9 cellular contexts compared by ENCODE assay signal in genomic region chr11:567036-567628, GRCh38. TPM values are rescaled to one million over a fixed set of nuclear protein-coding genes. Genes with fewer than 3 reads are reported as not detected.
A peak's percentile ranks its signal among the peaks of the same experiment; 100 is the strongest.
DNase-seq lines count a peak whose midpoint lies in the region; ATAC-seq, FAIRE-seq and TF ChIP-seq lines count a peak whose summit lies in the region.
"Had no signal": no experiment of that assay in that cellular context is flagged by ENCODE, and none has a peak within 500 bp of the region (broad histone marks: within the 10 kb centered on the region; RNA-seq: fewer than 3 reads in every experiment).

No MANE protein-coding gene starts in this region.

- no peak overlapping the region for H2BK20ac ChIP-seq in H1 (ENCODE audit: low read length)

- TF ChIP-seq CTCF in DND-41 (IDR thresholded peaks at IDR 0.05; ENCODE audit: borderline replicate concordance, extremely low read depth, low read length, poor library complexity, severe bottlenecking) (no peak), OCI-LY1 (IDR thresholded peaks at IDR 0.05; ENCODE audit: low read length) (no peak), H1 (IDR thresholded peaks at IDR 0.05; ENCODE audit: control extremely low read depth in 1 of 3, insufficient read depth in 1 of 3, low read depth in 1 of 3, low read length in 3 of 3) (no peak)

- H4K20me1 ChIP-seq in DND-41 (ENCODE audit: insufficient read depth, low read length) (peaks cover 35% of the 10 kb centered on the region), OCI-LY1 (ENCODE audit: insufficient read depth, low read length) (no peaks in the 10 kb centered on the region), H1 (replicated peaks in 1 of 2; ENCODE audit: control insufficient read depth in 1 of 2, insufficient read depth in 2 of 2, low read length in 2 of 2) (peaks cover 5 to 23% of the 10 kb centered on the region in 2 experiments)

- H2BK5ac ChIP-seq in H1 (ENCODE audit: low read depth, low read length) (no peak overlapping the region), trophoblast cell (ENCODE audit: low read depth, low read length, poor library complexity) (no peak overlapping the region)

- no peak overlapping the region for H4K91ac ChIP-seq in H1 (replicated peaks; ENCODE audit: insufficient read length, low read length)
- no peak overlapping the region for H4K91ac ChIP-seq in trophoblast cell (ENCODE audit: low read depth, low read length)

- H3K23me2 ChIP-seq in H1 (ENCODE audit: low read depth, low read length): peaks cover 4% of the 10 kb centered on the region; the same call in 1 of the 2 replicates

- no peak overlapping the region for H3K18ac ChIP-seq in H1 (ENCODE audit: extremely low read depth, low read length)
- H3K18ac ChIP-seq in trophoblast cell (ENCODE audit: low read length): peak overlapping the region; percentile 51

- H2BK15ac ChIP-seq in H1 (ENCODE audit: low read length): no peak overlapping the region

- no peak for TF ChIP-seq EP300 in H1 (IDR thresholded peaks at IDR 0.05; ENCODE audit: borderline replicate concordance in 1 of 2, low read depth in 2 of 2, low read length in 2 of 2)

- H3K9me2 ChIP-seq in OCI-LY1 (ENCODE audit: low read depth, low read length): no peaks in the 10 kb centered on the region

- TF ChIP-seq POLR2A in H1 (IDR thresholded peaks at IDR 0.05; ENCODE audit: control extremely low read depth in 1 of 2, low read depth in 2 of 2, low read length in 2 of 2): no peak

- H4K8ac ChIP-seq in H1 (ENCODE audit: extremely low read depth, insufficient read depth, low read length) (no peak overlapping the region; the same call in 1 of the 2 replicates), trophoblast cell (ENCODE audit: low read depth, low read length) (no peak overlapping the region)

- 91% methylated on average over 18 of the region's 18 CpGs; no CpG with 5 or more reads in 1 of the 2 experiments for WGBS in H1 (ENCODE audit: extremely low coverage in 1 of 2, insufficient coverage in 1 of 2, insufficient read length in 1 of 2, insufficient replicate concordance in 2 of 2, low coverage in 1 of 2, low lambda C conversion rate in 2 of 2, missing lambda C conversion rate in 1 of 2), 2 experiments
- no CpG with 5 or more reads among the region's 18 CpGs for WGBS in trophoblast cell (ENCODE audit: extremely low coverage, insufficient coverage, insufficient read length)

- no peak overlapping the region for H4K5ac ChIP-seq in H1 (ENCODE audit: insufficient read length, low read depth, low read length)

- H3K79me2 ChIP-seq in DND-41 (ENCODE audit: insufficient read depth, low read length) (peaks cover 13% of the 10 kb centered on the region; the same call in 1 of the 2 replicates), OCI-LY1 (ENCODE audit: insufficient read depth, low read length) (no peaks in the 10 kb centered on the region), H1 (ENCODE audit: control insufficient read depth in 1 of 2, insufficient read depth in 2 of 2, low read length in 2 of 2) (no peaks in the 10 kb centered on the region), trophoblast cell (ENCODE audit: control insufficient read depth, insufficient read depth, low read length, poor library complexity) (peaks cover 9% of the 10 kb centered on the region)

- H3K23ac ChIP-seq in H1 (ENCODE audit: insufficient read length): no peak overlapping the region
- H3K23ac ChIP-seq in trophoblast cell (ENCODE audit: low read length): no peak overlapping the region

- H3K4me3 ChIP-seq in DND-41 (ENCODE audit: low read depth in 1 of 2, low read length in 2 of 2) (peak overlapping the region; percentile 33 to 76; a peak in 3 of 4 replicates), OCI-LY1 (ENCODE audit: low read depth, low read length, poor library complexity, severe bottlenecking) (peak overlapping the region; percentile 74), H1 (ENCODE audit: extremely low read depth in 1 of 4, insufficient read depth in 2 of 4, low read depth in 3 of 4, low read length in 4 of 4) (peak overlapping the region in 2 of 4 experiments; percentile 59 to 67; a peak in 3 of 8 replicates), trophoblast cell (ENCODE audit: low read depth, low read length) (peak overlapping the region; percentile 18)

- CTCF ChIA-PET in H1 (lab: Charles Lee; ENCODE audit: partially characterized antibody): interaction anchor here (0.6 to 3.2 kb wide), 6 partner anchors 8 to 84 kb away, joined by 3 to 21 read pairs (median 5); partner anchors contain the start of gene PHRF1

- H3K14ac ChIP-seq in H1 (ENCODE audit: insufficient read length) (no peak overlapping the region), trophoblast cell (ENCODE audit: low read length) (no peak overlapping the region)

- H3K4me2 ChIP-seq in DND-41 (ENCODE audit: insufficient read depth, low read length): peak overlapping the region; percentile 88
- peak overlapping the region; percentile 88 for H3K4me2 ChIP-seq in OCI-LY1 (ENCODE audit: low read length)
- peak overlapping the region; percentile 75 to 93; a peak in 3 of 4 replicates for H3K4me2 ChIP-seq in H1 (ENCODE audit: insufficient read depth in 1 of 2, low read depth in 2 of 2, low read length in 2 of 2)
- peak overlapping the region; percentile 99 for H3K4me2 ChIP-seq in trophoblast cell (ENCODE audit: low read length)

- no peaks in the 10 kb centered on the region for H3F3A ChIP-seq in OCI-LY1 (ENCODE audit: insufficient read depth, low read length)

- H3K9ac ChIP-seq in DND-41 (ENCODE audit: low read depth, low read length): peak overlapping the region; percentile 96
- H3K9ac ChIP-seq in OCI-LY1 (ENCODE audit: low read length): peak overlapping the region; percentile 79; the same call in 1 of the 2 replicates
- H3K9ac ChIP-seq in H1 (replicated peaks in 1 of 4; ENCODE audit: extremely low read depth in 1 of 4, low read depth in 3 of 4, low read length in 3 of 4): no peak overlapping the region
- peak overlapping the region; percentile 49 for H3K9ac ChIP-seq in trophoblast cell (ENCODE audit: low read length)

- H3K9me3 ChIP-seq in DND-41 (ENCODE audit: insufficient read depth, low read length, severe bottlenecking) (no peaks in the 10 kb centered on the region), OCI-LY1 (ENCODE audit: low read length) (no peaks in the 10 kb centered on the region), H1 (ENCODE audit: insufficient read depth in 2 of 2, low read depth in 1 of 2, low read length in 1 of 2) (no peaks in the 10 kb centered on the region), trophoblast cell (ENCODE audit: insufficient read depth, low read depth, low read length) (peaks cover 6% of the 10 kb centered on the region)

- H3K56ac ChIP-seq in H1 (replicated peaks; ENCODE audit: insufficient read length, low read depth, low read length): no peak overlapping the region

- ATAC-seq in DND-41 (ENCODE audit: insufficient read depth, low read depth): no peak
- no peak for ATAC-seq in GM18498 (IDR thresholded peaks at IDR 0.05; ENCODE audit: unreplicated experiment)
- ATAC-seq in GM18861 (IDR thresholded peaks at IDR 0.05; ENCODE audit: unreplicated experiment): no peak

- no peak for FAIRE-seq in H1 (lab: Jason Lieb, UNC)
- FAIRE-seq: GM18507 had no signal

- H3K27ac ChIP-seq in DND-41 (ENCODE audit: low read length) (peak overlapping the region; percentile 40; the same call in 1 of the 2 replicates), OCI-LY1 (ENCODE audit: low read depth, low read length, poor library complexity, severe bottlenecking) (no peak overlapping the region), H1 (ENCODE audit: low read depth, low read length) (no peak overlapping the region), trophoblast cell (ENCODE audit: low read depth, low read length) (no peak overlapping the region)

- H2AFZ ChIP-seq in DND-41 (ENCODE audit: low read depth, low read length): no peak overlapping the region
- H2AFZ ChIP-seq in OCI-LY1 (ENCODE audit: low read length): no peak overlapping the region
- no peak overlapping the region for H2AFZ ChIP-seq in H1 (ENCODE audit: low read length)
- H2AFZ ChIP-seq in trophoblast cell (ENCODE audit: insufficient read depth, low read length, poor library complexity): no peak overlapping the region

- H3K79me1 ChIP-seq in H1 (ENCODE audit: low read depth, low read length) (peaks cover 8% of the 10 kb centered on the region), trophoblast cell (ENCODE audit: low read length) (peaks cover 26% of the 10 kb centered on the region)

- DNase-seq in DND-41: no peak
- no peak for DNase-seq in H1 (ENCODE audit: low read depth in 1 of 2, low spot score in 2 of 2)
- DNase-seq in trophoblast cell: no peak
- no peak for DNase-seq in NCI-H1436 (lab: John Stamatoyannopoulos, UW)
- DNase-seq in NCI-H2196 (lab: John Stamatoyannopoulos, UW; ENCODE audit: unreplicated experiment): no peak

- no peak overlapping the region for H4K12ac ChIP-seq in trophoblast cell (ENCODE audit: low read depth, low read length)

- H3K36me3 ChIP-seq in DND-41 (ENCODE audit: insufficient read depth, low read length) (peaks cover 44% of the 10 kb centered on the region), OCI-LY1 (ENCODE audit: insufficient read depth, low read length) (no peaks in the 10 kb centered on the region; the same call in 1 of the 2 replicates), H1 (ENCODE audit: control insufficient read depth in 2 of 4, insufficient read depth in 4 of 4, low read length in 3 of 4) (peaks cover 0 to 8% (median 4%) of the 10 kb centered on the region in 4 experiments; a peak in 5 of 8 replicates), trophoblast cell (ENCODE audit: control insufficient read depth in 1 of 2, insufficient read depth in 2 of 2, low read length in 2 of 2) (peaks cover 16 to 18% of the 10 kb centered on the region in 2 experiments)

- H3K27me3 ChIP-seq in DND-41 (ENCODE audit: insufficient read depth, low read length, poor library complexity) (no peaks in the 10 kb centered on the region), OCI-LY1 (ENCODE audit: insufficient read depth, low read length) (peaks cover 5% of the 10 kb centered on the region; the same call in 1 of the 2 replicates), H1 (replicated peaks in 1 of 4; ENCODE audit: control insufficient read depth in 3 of 4, extremely low read depth in 1 of 4, insufficient read depth in 3 of 4, low read length in 3 of 4) (peaks cover 0 to 3% (median 0%) of the 10 kb centered on the region in 4 experiments; a peak in 3 of 7 replicates), trophoblast cell (ENCODE audit: insufficient read depth, low read length) (no peaks in the 10 kb centered on the region)

- POLR2A ChIA-PET in H1 (lab: Charles Lee; ENCODE audit: partially characterized antibody): interaction anchor here (0.9 to 3.4 kb wide), 6 partner anchors 9 to 71 kb away, joined by 3 to 15 read pairs (median 5); partner anchors contain the start of gene PHRF1

- no peak overlapping the region for H2BK12ac ChIP-seq in H1 (ENCODE audit: low read depth, low read length)
- H2BK12ac ChIP-seq in trophoblast cell (ENCODE audit: low read length): no peak overlapping the region

- H3K4ac ChIP-seq in H1 (replicated peaks; ENCODE audit: insufficient read length, low read depth, low read length): no peak overlapping the region
- H3K4ac ChIP-seq in trophoblast cell (ENCODE audit: low read depth, low read length): peak overlapping the region; percentile 84

- no peak overlapping the region for H2BK120ac ChIP-seq in H1 (replicated peaks; ENCODE audit: low read depth, low read length)
- H2BK120ac ChIP-seq in trophoblast cell (ENCODE audit: insufficient read depth, low read length, poor library complexity): no peak overlapping the region

- no peak for TF ChIP-seq RAD21 in H1 (IDR thresholded peaks at IDR 0.05 in 1 of 2, conservative IDR thresholded peaks at IDR 0.05 in 1 of 2; ENCODE audit: low read depth in 2 of 2, low read length in 2 of 2)

- H2AK5ac ChIP-seq in H1 (ENCODE audit: low read depth, low read length): no peak overlapping the region
- peak overlapping the region; percentile 32 for H2AK5ac ChIP-seq in trophoblast cell (ENCODE audit: low read length)

- H3K4me1 ChIP-seq in DND-41 (ENCODE audit: insufficient read depth, low read length) (peaks cover 41% of the 10 kb centered on the region), OCI-LY1 (ENCODE audit: insufficient read depth, low read length, severe bottlenecking) (peaks cover 25% of the 10 kb centered on the region), H1 (replicated peaks in 1 of 4; ENCODE audit: control insufficient read depth in 3 of 4, insufficient read depth in 4 of 4, low read length in 3 of 4) (peaks cover 2 to 22% (median 11%) of the 10 kb centered on the region in 4 experiments; a peak in 6 of 7 replicates), trophoblast cell (ENCODE audit: control insufficient read depth in 1 of 2, insufficient read depth in 2 of 2, low read length in 2 of 2) (peaks cover 44 to 63% of the 10 kb centered on the region in 2 experiments)

RNA-seq across cellular contexts. Expression of gene RASSF7, which starts 6.4 kb away (rescaled TPM):
- total RNA-seq in H1 (2021; fragmentation: NEBNext Ultra II Directional; extraction: Animal tissue kit (Norgen Biotek cat#: 25700)): 20.6 and 22.3 TPM in 2 replicates
- 43.9 and 60.6 TPM in 2 replicates for polyA plus RNA-seq in H1 (2011; rRNA removed)
- polyA plus RNA-seq in H1 (2011; cell fraction: cytosol; rRNA removed): 52.5 TPM
- 130 TPM for polyA plus RNA-seq in H1 (2011; cell fraction: nucleus; rRNA removed)
- 13.9 to 27.0 TPM (median 25.1 TPM) in 4 replicates for polyA plus RNA-seq in H1 (2012, experiment 1 of 2)
- 16.0 TPM for polyA plus RNA-seq in H1 (2012, experiment 2 of 2)
- polyA plus RNA-seq in H1 (2013, experiment 1 of 2): 16.2 TPM
- polyA plus RNA-seq in H1 (2013, experiment 2 of 2): 15.3 TPM
- polyA minus RNA-seq in H1 (2011; rRNA and poly(A)+ RNA removed): 4.3 and 7.4 TPM in 2 replicates
- 14.5 TPM for polyA minus RNA-seq in H1 (2011; cell fraction: cytosol; rRNA and poly(A)+ RNA removed)
- 19.7 TPM for polyA minus RNA-seq in H1 (2011; cell fraction: nucleus; rRNA and poly(A)+ RNA removed)
- polyA plus RNA-seq in trophoblast cell (2013): 41.3 and 45.5 TPM in 2 replicates

RNA-seq across cellular contexts. Expression of gene LMNTD2, which starts 6.6 kb away (rescaled TPM):
- 2.6 and 3.1 TPM in 2 replicates for total RNA-seq in H1 (2021; fragmentation: NEBNext Ultra II Directional; extraction: Animal tissue kit (Norgen Biotek cat#: 25700))
- 1.6 and 3.6 TPM in 2 replicates for polyA plus RNA-seq in H1 (2011; rRNA removed)
- 1.8 TPM for polyA plus RNA-seq in H1 (2011; cell fraction: cytosol; rRNA removed)
- 18.4 TPM for polyA plus RNA-seq in H1 (2011; cell fraction: nucleus; rRNA removed)
- 1.6 to 3.8 TPM (median 2.2 TPM) in 4 replicates for polyA plus RNA-seq in H1 (2012, experiment 1 of 2)
- polyA plus RNA-seq in H1 (2012, experiment 2 of 2): 1.0 TPM
- polyA plus RNA-seq in H1 (2013, experiment 1 of 2): 1.7 TPM
- polyA plus RNA-seq in H1 (2013, experiment 2 of 2): 1.7 TPM
- polyA minus RNA-seq in H1 (2011; rRNA and poly(A)+ RNA removed): 0.29 and 0.38 TPM in 2 replicates
- polyA minus RNA-seq in H1 (2011; cell fraction: cytosol; rRNA and poly(A)+ RNA removed): 1.0 TPM
- polyA minus RNA-seq in H1 (2011; cell fraction: nucleus; rRNA and poly(A)+ RNA removed): 3.9 TPM
- polyA plus RNA-seq in trophoblast cell (2013): 2.2 and 2.6 TPM in 2 replicates

RNA-seq across cellular contexts. Expression of gene PHRF1, which starts 9.1 kb away (rescaled TPM):
- 37.3 and 39.8 TPM in 2 replicates for total RNA-seq in H1 (2021; fragmentation: NEBNext Ultra II Directional; extraction: Animal tissue kit (Norgen Biotek cat#: 25700))
- 13.4 and 21.8 TPM in 2 replicates for polyA plus RNA-seq in H1 (2011; rRNA removed)
- 17.3 TPM for polyA plus RNA-seq in H1 (2011; cell fraction: cytosol; rRNA removed)
- polyA plus RNA-seq in H1 (2011; cell fraction: nucleus; rRNA removed): 39.7 TPM
- polyA plus RNA-seq in H1 (2012, experiment 1 of 2): 17.5 to 25.1 TPM (median 24.0 TPM) in 4 replicates
- polyA plus RNA-seq in H1 (2012, experiment 2 of 2): 14.8 TPM
- 18.2 TPM for polyA plus RNA-seq in H1 (2013, experiment 1 of 2)
- 17.0 TPM for polyA plus RNA-seq in H1 (2013, experiment 2 of 2)
- polyA minus RNA-seq in H1 (2011; rRNA and poly(A)+ RNA removed): 11.6 and 15.0 TPM in 2 replicates
- polyA minus RNA-seq in H1 (2011; cell fraction: cytosol; rRNA and poly(A)+ RNA removed): 19.2 TPM
- 29.8 TPM for polyA minus RNA-seq in H1 (2011; cell fraction: nucleus; rRNA and poly(A)+ RNA removed)
- polyA plus RNA-seq in trophoblast cell (2013): 23.6 and 23.8 TPM in 2 replicates

RNA-seq across cellular contexts. Expression of gene LRRC56, which starts 29.8 kb away (rescaled TPM):
- total RNA-seq in H1 (2021; fragmentation: NEBNext Ultra II Directional; extraction: Animal tissue kit (Norgen Biotek cat#: 25700)): 1.9 and 2.1 TPM in 2 replicates
- polyA plus RNA-seq in H1 (2011; rRNA removed): 0.94 and 1.6 TPM in 2 replicates
- polyA plus RNA-seq in H1 (2011; cell fraction: cytosol; rRNA removed): 1.9 TPM
- polyA plus RNA-seq in H1 (2011; cell fraction: nucleus; rRNA removed): 8.4 TPM
- polyA plus RNA-seq in H1 (2012, experiment 1 of 2): 1.2 to 1.8 TPM (median 1.6 TPM) in 4 replicates
- 0.70 TPM for polyA plus RNA-seq in H1 (2012, experiment 2 of 2)
- polyA plus RNA-seq in H1 (2013, experiment 1 of 2): 0.71 TPM
- polyA plus RNA-seq in H1 (2013, experiment 2 of 2): 0.75 TPM
- 0.68 and 0.88 TPM in 2 replicates for polyA minus RNA-seq in H1 (2011; rRNA and poly(A)+ RNA removed)
- 0.88 TPM for polyA minus RNA-seq in H1 (2011; cell fraction: cytosol; rRNA and poly(A)+ RNA removed)
- 2.4 TPM for polyA minus RNA-seq in H1 (2011; cell fraction: nucleus; rRNA and poly(A)+ RNA removed)
- 0.22 and 0.40 TPM in 2 replicates for polyA plus RNA-seq in trophoblast cell (2013)

RNA-seq across cellular contexts. Expression of gene HRAS, which starts 31.8 kb away (rescaled TPM):
- 54.7 and 60.9 TPM in 2 replicates for total RNA-seq in H1 (2021; fragmentation: NEBNext Ultra II Directional; extraction: Animal tissue kit (Norgen Biotek cat#: 25700))
- polyA plus RNA-seq in H1 (2011; rRNA removed): 44.3 and 63.4 TPM in 2 replicates
- polyA plus RNA-seq in H1 (2011; cell fraction: cytosol; rRNA removed): 47.4 TPM
- polyA plus RNA-seq in H1 (2011; cell fraction: nucleus; rRNA removed): 117 TPM
- polyA plus RNA-seq in H1 (2012, experiment 1 of 2): 63.6 to 78.2 TPM (median 69.2 TPM) in 4 replicates
- polyA plus RNA-seq in H1 (2012, experiment 2 of 2): 56.3 TPM
- 25.7 TPM for polyA plus RNA-seq in H1 (2013, experiment 1 of 2)
- polyA plus RNA-seq in H1 (2013, experiment 2 of 2): 26.0 TPM
- polyA minus RNA-seq in H1 (2011; rRNA and poly(A)+ RNA removed): 28.2 and 33.1 TPM in 2 replicates
- 22.0 TPM for polyA minus RNA-seq in H1 (2011; cell fraction: cytosol; rRNA and poly(A)+ RNA removed)
- 21.5 TPM for polyA minus RNA-seq in H1 (2011; cell fraction: nucleus; rRNA and poly(A)+ RNA removed)
- 39.2 and 40.8 TPM in 2 replicates for polyA plus RNA-seq in trophoblast cell (2013)

Comparison
In these comparisons a context has a peak if more than half of its experiments do, and no peak if none do; other contexts are left out.
1. H3K9ac ChIP-seq: peak in DND-41 (single experiment), OCI-LY1 (single experiment) and trophoblast cell (single experiment); none in H1 (0 of 4).
2. Peak in every context shown above with its lines, with median percentiles within 50 percentile points of each other: H3K4me2 ChIP-seq.